9 cellular contexts compared by ENCODE assay signal in genomic region chr6:11771473-11772048, GRCh38. TPM values are rescaled to one million over a fixed set of nuclear protein-coding genes. Genes with fewer than 3 reads are reported as not detected.
A peak's percentile ranks its signal among the peaks of the same experiment; 100 is the strongest.
DNase-seq lines count a peak whose midpoint lies in the region; ATAC-seq and TF ChIP-seq lines count a peak whose summit lies in the region.
"Had no signal": no experiment of that assay in that cellular context is flagged by ENCODE, and none has a peak within 500 bp of the region (broad histone marks: within the 10 kb centered on the region; RNA-seq: fewer than 3 reads in every experiment).

No MANE protein-coding gene starts in this region.

- intact Hi-C loops in esophagus muscularis mucosa (cut with DNase I) (no loop called here), sigmoid colon (cut with DNase I) (no loop called here)

- H3K9me3 ChIP-seq in esophagus muscularis mucosa, result no peaks in the 10 kb centered on the region
- no peaks in the 10 kb centered on the region for H3K9me3 ChIP-seq in sigmoid colon

- no peak for TF ChIP-seq POLR2A in esophagus muscularis mucosa (IDR thresholded peaks at IDR 0.05; ENCODE audit: low read depth)
- TF ChIP-seq POLR2A in sigmoid colon (IDR thresholded peaks at IDR 0.05), result no peak

- no peak overlapping the region for H3K4me3 ChIP-seq in esophagus muscularis mucosa
- H3K4me3 ChIP-seq in sigmoid colon, result no peak overlapping the region

- H3K36me3 ChIP-seq in esophagus muscularis mucosa (no peaks in the 10 kb centered on the region), sigmoid colon (no peaks in the 10 kb centered on the region)

- ATAC-seq in GM21381 (IDR thresholded peaks at IDR 0.05; ENCODE audit: unreplicated experiment), result no peak
- ATAC-seq in stimulated activated naive CD8-positive, alpha-beta T cell treated with anti-CD3 and anti-CD28 coated beads, Interleukin-15, Interleukin-2, amounts not matched to agents 100 U/mL and 50 U/mL, for 24 hours, result no peak

- H3K27me3 ChIP-seq in esophagus muscularis mucosa (no peaks in the 10 kb centered on the region), sigmoid colon (no peaks in the 10 kb centered on the region)

- WGBS in esophagus muscularis mucosa, result 89% methylated on average over 13 of the region's 13 CpGs
- 92% methylated on average over 13 of the region's 13 CpGs for WGBS in sigmoid colon, 2 donors

- TF ChIP-seq CTCF in esophagus muscularis mucosa (IDR thresholded peaks at IDR 0.05) (no peak), sigmoid colon (IDR thresholded peaks at IDR 0.05) (no peak)

- H3K27ac ChIP-seq in esophagus muscularis mucosa (replicated peaks in 1 of 4), result peak overlapping the region; percentile 75 to 84 (median 78)
- peak overlapping the region; percentile 75 to 83 (median 80) for H3K27ac ChIP-seq in sigmoid colon

- TF ChIP-seq EP300 in esophagus muscularis mucosa (IDR thresholded peaks at IDR 0.05), result no peak
- no peak for TF ChIP-seq EP300 in sigmoid colon (IDR thresholded peaks at IDR 0.05)

- peaks cover 15 to 32% (median 27%) of the 10 kb centered on the region in 4 donors for H3K4me1 ChIP-seq in esophagus muscularis mucosa
- H3K4me1 ChIP-seq in sigmoid colon, result peaks cover 0 to 46% (median 27%) of the 10 kb centered on the region in 4 donors

- DNase-seq in Daoy (ENCODE audit: low read depth), result peak; percentile 65
- peak; percentile 42 for DNase-seq in NOMO-1 treated with dmso at 0.1 percent for 144 hours (lab: John Stamatoyannopoulos, UW; ENCODE audit: unreplicated experiment)
- no peak for DNase-seq in esophagus muscularis mucosa (ENCODE audit: extremely low spot score)
- DNase-seq in sigmoid colon, result no peak
- DNase-seq in medulla oblongata (ENCODE audit: extremely low spot score), result no peak
- no peak for DNase-seq in anterior cingulate cortex (lab: John Stamatoyannopoulos, UW)
- no peak for DNase-seq in stimulated activated naive CD8-positive, alpha-beta T cell treated with anti-CD3 and anti-CD28 coated beads, Interleukin-15, Interleukin-2, amounts not matched to agents 100 U/mL and 50 U/mL, for 24 hours
- DNase-seq: stimulated activated CD4-positive, alpha-beta T cell treated with anti-CD3 and anti-CD28 coated beads, Interleukin-15, amount 100 ng/mL, for 24 hours had no signal

RNA-seq across cellular contexts. Expression of gene ADTRP, which starts 7.0 kb away (rescaled TPM):
- total RNA-seq in Daoy (2014; rRNA removed; shearing (Covaris generic)), result 2.5 and 2.8 TPM in 2 replicates
- total RNA-seq in esophagus muscularis mucosa (under 1 TPM in 2 of 4 donors, not detected in 2; 0.66 to 0.92 TPM), sigmoid colon (under 1 TPM in 1 of 4 donors, not detected in 3; 0.36 TPM)
- 10 to 100 TPM; 27.6 to 86.9 (median 34.7) TPM for polyA plus RNA-seq in sigmoid colon

Comparison
In these comparisons a context has a peak if more than half of its experiments do, and no peak if none do; other contexts are left out.
1. DNase-seq: peak in Daoy (single experiment) and NOMO-1 treated with dmso at 0.1 percent for 144 hours (single experiment); none in esophagus muscularis mucosa (single experiment), sigmoid colon (single experiment), medulla oblongata (single experiment), anterior cingulate cortex (0 of 58) and stimulated activated naive CD8-positive, alpha-beta T cell treated with anti-CD3 and anti-CD28 coated beads, Interleukin-15, Interleukin-2, amounts not matched to agents 100 U/mL and 50 U/mL, for 24 hours (single experiment).